1 cellular context compared by ENCODE assay signal in genomic region chr17:64024215-64024654, GRCh38.
TF ChIP-seq lines count a peak whose summit lies in the region.

No MANE protein-coding gene starts in this region.

TF ChIP-seq in K562, 482 proteins besides CTCF, POLR2A, EP300 and RAD21 (continued from another document):
- TF ChIP-seq THAP12 (CRISPR knock-in tag; IDR thresholded peaks at IDR 0.05) (no peak), MTA1 (IDR thresholded peaks at IDR 0.05; ENCODE audit: borderline replicate concordance) (peak; percentile 90), KHSRP (IDR thresholded peaks at IDR 0.05) (0 out of 2 replicates have a peak, but pooled peaks have one; percentile 48), PYGO2 (tag; IDR thresholded peaks at IDR 0.05) (peak; percentile 37; the same call in 1 of the 2 replicates), DPF2 (IDR thresholded peaks at IDR 0.05) (peak; percentile 95), MAFG (tag; conservative IDR thresholded peaks at IDR 0.05) (peak; percentile 82), MXD1 (CRISPR knock-in tag; IDR thresholded peaks at IDR 0.05; ENCODE audit: borderline replicate concordance, poor library complexity, severe bottlenecking) (no peak), MEIS2 (IDR thresholded peaks at IDR 0.05; ENCODE audit: partially characterized antibody) (peak; percentile 62), PBX2 (CRISPR knock-in tag; IDR thresholded peaks at IDR 0.05; ENCODE audit: low read depth) (no peak), PBX2 (tag; conservative IDR thresholded peaks at IDR 0.05; ENCODE audit: low read depth) (peak; percentile 63)
- TF ChIP-seq, protein P1, sequence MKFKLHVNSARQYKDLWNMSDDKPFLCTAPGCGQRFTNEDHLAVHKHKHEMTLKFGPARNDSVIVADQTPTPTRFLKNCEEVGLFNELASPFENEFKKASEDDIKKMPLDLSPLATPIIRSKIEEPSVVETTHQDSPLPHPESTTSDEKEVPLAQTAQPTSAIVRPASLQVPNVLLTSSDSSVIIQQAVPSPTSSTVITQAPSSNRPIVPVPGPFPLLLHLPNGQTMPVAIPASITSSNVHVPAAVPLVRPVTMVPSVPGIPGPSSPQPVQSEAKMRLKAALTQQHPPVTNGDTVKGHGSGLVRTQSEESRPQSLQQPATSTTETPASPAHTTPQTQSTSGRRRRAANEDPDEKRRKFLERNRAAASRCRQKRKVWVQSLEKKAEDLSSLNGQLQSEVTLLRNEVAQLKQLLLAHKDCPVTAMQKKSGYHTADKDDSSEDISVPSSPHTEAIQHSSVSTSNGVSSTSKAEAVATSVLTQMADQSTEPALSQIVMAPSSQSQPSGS (CRISPR knock-in tag; IDR thresholded peaks at IDR 0.05) = 0 out of 2 replicates have a peak, but pooled peaks have one; percentile 52
- TF ChIP-seq, protein P2, sequence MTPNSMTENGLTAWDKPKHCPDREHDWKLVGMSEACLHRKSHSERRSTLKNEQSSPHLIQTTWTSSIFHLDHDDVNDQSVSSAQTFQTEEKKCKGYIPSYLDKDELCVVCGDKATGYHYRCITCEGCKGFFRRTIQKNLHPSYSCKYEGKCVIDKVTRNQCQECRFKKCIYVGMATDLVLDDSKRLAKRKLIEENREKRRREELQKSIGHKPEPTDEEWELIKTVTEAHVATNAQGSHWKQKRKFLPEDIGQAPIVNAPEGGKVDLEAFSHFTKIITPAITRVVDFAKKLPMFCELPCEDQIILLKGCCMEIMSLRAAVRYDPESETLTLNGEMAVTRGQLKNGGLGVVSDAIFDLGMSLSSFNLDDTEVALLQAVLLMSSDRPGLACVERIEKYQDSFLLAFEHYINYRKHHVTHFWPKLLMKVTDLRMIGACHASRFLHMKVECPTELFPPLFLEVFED (CRISPR knock-in tag; conservative IDR thresholded peaks at IDR 0.05) = no peak
